ENCODE assay signal across 13 cellular contexts in the genomic region with DNA sequence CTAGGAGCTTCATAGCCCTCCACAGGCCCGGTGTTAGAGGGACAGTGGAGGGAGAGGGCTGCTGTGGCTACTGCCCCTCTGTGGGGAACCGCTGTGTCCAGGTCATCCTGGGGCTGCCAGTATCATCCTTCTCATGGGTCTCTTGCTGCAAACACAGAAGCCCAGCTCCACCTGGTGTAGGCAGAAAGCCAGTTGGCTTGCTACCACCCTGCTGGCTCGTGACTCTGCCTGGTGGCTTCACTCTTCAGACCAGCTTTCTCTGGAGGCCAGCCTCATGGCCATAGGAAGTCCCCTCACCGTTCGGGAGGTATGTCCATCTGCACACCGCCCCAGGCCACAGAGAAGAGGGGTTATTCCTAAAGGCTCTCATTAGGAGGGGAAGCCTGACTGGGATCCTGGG. TPM values are rescaled to one million over a fixed set of nuclear protein-coding genes. Genes with fewer than 3 reads are reported as not detected.
DNase-seq lines count a peak whose midpoint lies in the region; ATAC-seq and TF ChIP-seq lines count a peak whose summit lies in the region.
"Had no signal": no experiment of that assay in that cellular context is flagged by ENCODE, and none has a peak within 500 bp of the region (broad histone marks: within the 10 kb centered on the region; RNA-seq: fewer than 3 reads in every experiment).

No MANE protein-coding gene starts in this region.

- no peak for TF ChIP-seq CTCF in activated CD8-positive, alpha-beta T cell treated with anti-CD3 and anti-CD28 coated beads for 36 hours (IDR thresholded peaks at IDR 0.05)
- TF ChIP-seq CTCF in stomach (IDR thresholded peaks at IDR 0.05) (peak in 1 of 7 experiments; percentile 12), osteoblast (IDR thresholded peaks at IDR 0.05; ENCODE audit: extremely low read depth, low read depth, low read length) (no peak)

- TF ChIP-seq EP300 in stomach (IDR thresholded peaks at IDR 0.05) = no peak

- peaks cover 31% of the 10 kb centered on the region for H3K4me1 Mint-ChIP-seq in activated naive CD4-positive, alpha-beta T cell treated with anti-CD3 and anti-CD28 coated beads for 36 hours (ENCODE audit: low read depth)
- peaks cover 58% of the 10 kb centered on the region for H3K4me1 Mint-ChIP-seq in activated CD8-positive, alpha-beta T cell treated with anti-CD3 and anti-CD28 coated beads for 36 hours (ENCODE audit: low read depth)

- CTCF ChIA-PET in activated naive CD4-positive, alpha-beta T cell treated with anti-CD3 and anti-CD28 coated beads for 36 hours (lab: Charles Lee) = interaction anchor here (1.0 kb wide), 1 partner anchor 13 kb away, joined by 3 read pairs; no protein-coding TSS in a partner anchor
- CTCF ChIA-PET in activated CD8-positive, alpha-beta T cell treated with anti-CD3 and anti-CD28 coated beads for 36 hours (lab: Charles Lee) = interaction anchor here (7.9 kb wide), 1 partner anchor 14 kb away, joined by 63 read pairs; no protein-coding TSS in a partner anchor

- H3K9me3 ChIP-seq in stomach (no peaks in the 10 kb centered on the region), osteoblast (ENCODE audit: low read depth, low read length) (no peaks in the 10 kb centered on the region)

- H3K4me3 Mint-ChIP-seq in activated naive CD4-positive, alpha-beta T cell treated with anti-CD3 and anti-CD28 coated beads for 36 hours = no peak overlapping the region
- H3K4me3 Mint-ChIP-seq in activated CD8-positive, alpha-beta T cell treated with anti-CD3 and anti-CD28 coated beads for 36 hours = no peak overlapping the region

- DNase-seq in activated naive CD4-positive, alpha-beta T cell treated with anti-CD3 and anti-CD28 coated beads, Interleukin-2, amount 50 U/mL, for 72 hours (ENCODE audit: low spot score in 2 of 2) = no peak
- DNase-seq in activated naive CD4-positive, alpha-beta T cell treated with anti-CD3 and anti-CD28 coated beads for 36 hours = no peak
- no peak for DNase-seq in activated CD8-positive, alpha-beta T cell treated with anti-CD3 and anti-CD28 coated beads for 36 hours
- DNase-seq in left ventricle myocardium superior (peak; percentile 65), stomach (peak; percentile 86), osteoblast (ENCODE audit: insufficient read length, low spot score, missing footprints) (no peak), AG08395 (ENCODE audit: low spot score) (no peak)
- DNase-seq: foreskin melanocyte; GOT3; kidney glomerular epithelial cell; NCI-H1105 treated with DMSO at 0.1 percent for 48 hours; stimulated activated CD8-positive, alpha-beta memory T cell treated with anti-CD3 and anti-CD28 coated beads, Interleukin-4, amount 100 ng/mL, for 48 hours had no signal

- no peak overlapping the region for H3K4me3 ChIP-seq in stomach
- no peak overlapping the region for H3K4me3 ChIP-seq in osteoblast (ENCODE audit: insufficient read depth, low read length)

- H3K27me3 Mint-ChIP-seq in activated naive CD4-positive, alpha-beta T cell treated with anti-CD3 and anti-CD28 coated beads for 36 hours (ENCODE audit: low read depth) = no peaks in the 10 kb centered on the region
- H3K27me3 Mint-ChIP-seq in activated CD8-positive, alpha-beta T cell treated with anti-CD3 and anti-CD28 coated beads for 36 hours = no peaks in the 10 kb centered on the region

- H2AFZ ChIP-seq in osteoblast (ENCODE audit: low read length) = no peak overlapping the region

- H3K36me3 ChIP-seq in stomach (peaks cover 23 to 71% (median 42%) of the 10 kb centered on the region in 4 donors), osteoblast (ENCODE audit: insufficient read depth, low read length) (peaks cover 28% of the 10 kb centered on the region)

- H3K27ac ChIP-seq in stomach (peak overlapping the region in 3 of 5 donors; percentile 24 to 86 (median 50)), osteoblast (ENCODE audit: low read depth, low read length) (no peak overlapping the region)

- no peak overlapping the region for H3K4me2 ChIP-seq in osteoblast (ENCODE audit: insufficient read depth, low read length)

- WGBS in stomach, 5 donors = 40 to 80% (median 52%) methylated on average over 1 to 6 of the region's 6 CpGs

- intact Hi-C loops in activated naive CD4-positive, alpha-beta T cell treated with anti-CD3 and anti-CD28 coated beads for 36 hours (cut with micrococcal nuclease) = no loop called here
- intact Hi-C loops in activated CD8-positive, alpha-beta T cell treated with anti-CD3 and anti-CD28 coated beads for 36 hours (cut with micrococcal nuclease) = no loop called here
- intact Hi-C loops in left ventricle myocardium superior (cut with micrococcal nuclease) (no loop called here), stomach (cut with DNase I; ENCODE audit: low total_unique reads) (loop anchor here (10.0 kb wide), 1 partner anchor 57 kb away; no protein-coding TSS in a partner anchor)

- H3K27ac Mint-ChIP-seq in activated naive CD4-positive, alpha-beta T cell treated with anti-CD3 and anti-CD28 coated beads, Interleukin-2, amount 50 U/mL, for 72 hours = peak overlapping the region; percentile 49 to 86
- H3K27ac Mint-ChIP-seq in activated naive CD4-positive, alpha-beta T cell treated with anti-CD3 and anti-CD28 coated beads for 36 hours = no peak overlapping the region
- H3K27ac Mint-ChIP-seq in activated CD8-positive, alpha-beta T cell treated with anti-CD3 and anti-CD28 coated beads for 36 hours = peak overlapping the region; percentile 68

- no peaks in the 10 kb centered on the region for H3K9me3 Mint-ChIP-seq in activated naive CD4-positive, alpha-beta T cell treated with anti-CD3 and anti-CD28 coated beads, Interleukin-2, amount 50 U/mL, for 72 hours
- H3K9me3 Mint-ChIP-seq in activated naive CD4-positive, alpha-beta T cell treated with anti-CD3 and anti-CD28 coated beads for 36 hours = no peaks in the 10 kb centered on the region
- H3K9me3 Mint-ChIP-seq in activated CD8-positive, alpha-beta T cell treated with anti-CD3 and anti-CD28 coated beads for 36 hours = no peaks in the 10 kb centered on the region

- no peaks in the 10 kb centered on the region for H3K36me3 Mint-ChIP-seq in activated naive CD4-positive, alpha-beta T cell treated with anti-CD3 and anti-CD28 coated beads, Interleukin-2, amount 50 U/mL, for 72 hours
- H3K36me3 Mint-ChIP-seq in activated naive CD4-positive, alpha-beta T cell treated with anti-CD3 and anti-CD28 coated beads for 36 hours (ENCODE audit: low read depth) = peaks cover 2% of the 10 kb centered on the region
- H3K36me3 Mint-ChIP-seq in activated CD8-positive, alpha-beta T cell treated with anti-CD3 and anti-CD28 coated beads for 36 hours (ENCODE audit: low read depth) = peaks cover 2% of the 10 kb centered on the region

- TF ChIP-seq POLR2A in stomach (IDR thresholded peaks at IDR 0.05) = no peak

- H3K4me1 ChIP-seq in stomach (peaks cover 38 to 84% (median 57%) of the 10 kb centered on the region in 4 donors), osteoblast (ENCODE audit: insufficient read depth, low read length) (peaks cover 14% of the 10 kb centered on the region)

- H3K79me2 ChIP-seq in osteoblast (ENCODE audit: insufficient read depth, low read length) = peaks cover 42% of the 10 kb centered on the region

- POLR2A ChIA-PET in activated CD8-positive, alpha-beta T cell treated with anti-CD3 and anti-CD28 coated beads for 36 hours (lab: Charles Lee) = interaction anchor here (1.2 kb wide), 1 partner anchor 120 kb away, joined by 3 read pairs; no protein-coding TSS in a partner anchor

- ATAC-seq in activated naive CD4-positive, alpha-beta T cell treated with anti-CD3 and anti-CD28 coated beads, Interleukin-2, amount 50 U/mL, for 72 hours = no peak
- no peak for ATAC-seq in activated CD8-positive, alpha-beta T cell treated with anti-CD3 and anti-CD28 coated beads for 36 hours
- peak; percentile 41 for ATAC-seq in left ventricle myocardium superior
- no peak for ATAC-seq in GM21786 (IDR thresholded peaks at IDR 0.05; ENCODE audit: unreplicated experiment)

- peaks cover 55% of the 10 kb centered on the region for H4K20me1 ChIP-seq in osteoblast (ENCODE audit: insufficient read depth, low read length)

- H3K27me3 ChIP-seq in stomach (no peaks in the 10 kb centered on the region), osteoblast (ENCODE audit: insufficient read depth, low read length) (no peaks in the 10 kb centered on the region)

RNA-seq across cellular contexts. Expression of a gene that starts 19.4 kb away (rescaled TPM):
- total RNA-seq in activated naive CD4-positive, alpha-beta T cell treated with anti-CD3 and anti-CD28 coated beads, Interleukin-2, amount 50 U/mL, for 72 hours = 1 to 10 TPM in 1 of 2 donors, under 1 TPM in 1; 0.20 to 1.6 TPM
- total RNA-seq in activated naive CD4-positive, alpha-beta T cell treated with anti-CD3 and anti-CD28 coated beads for 36 hours = under 1 TPM; 0.21 to 0.22 TPM
- under 1 TPM; 0.65 to 0.95 TPM for total RNA-seq in activated CD8-positive, alpha-beta T cell treated with anti-CD3 and anti-CD28 coated beads for 36 hours
- total RNA-seq in left ventricle myocardium superior (3.3 TPM), stomach (10 to 100 TPM in 3 of 5 donors, 1 to 10 TPM in 1, under 1 TPM in 1; 0.58 to 29.9 (median 17.5) TPM), osteoblast (0.72 and 2.4 TPM in 2 replicates)
- 1 to 10 TPM; 2.6 to 5.7 (median 3.2) TPM for polyA plus RNA-seq in stomach

Comparison
In these comparisons a context has a peak if more than half of its experiments do, and no peak if none do; other contexts are left out.
1. DNase-seq: peak in left ventricle myocardium superior (single experiment) and stomach (single experiment); none in activated naive CD4-positive, alpha-beta T cell treated with anti-CD3 and anti-CD28 coated beads, Interleukin-2, amount 50 U/mL, for 72 hours (0 of 2), activated naive CD4-positive, alpha-beta T cell treated with anti-CD3 and anti-CD28 coated beads for 36 hours (single experiment), activated CD8-positive, alpha-beta T cell treated with anti-CD3 and anti-CD28 coated beads for 36 hours (single experiment), osteoblast (single experiment) and AG08395 (single experiment).